21 cellular contexts compared by ENCODE assay signal in genomic region chr1:245366886-245367285, GRCh38.
DNase-seq lines count a peak whose midpoint lies in the region; ATAC-seq and TF ChIP-seq lines count a peak whose summit lies in the region.
"Had no signal": no experiment of that assay in that cellular context is flagged by ENCODE, and none has a peak within 500 bp of the region (broad histone marks: within the 10 kb centered on the region; RNA-seq: fewer than 3 reads in every experiment).

No MANE protein-coding gene starts in this region.

- DNase-seq in cardiac muscle cell (ENCODE audit: low read depth in 1 of 2, low spot score in 1 of 2) (no peak), right cardiac atrium (no peak), coronary artery (ENCODE audit: low spot score) (peak; percentile 38), neuronal stem cell (ENCODE audit: low spot score) (no peak), midbrain (lab: John Stamatoyannopoulos, UW) (no peak), Calu3 (no peak)
- DNase-seq: 8988T; ACHN; AML-193; BE2C; CD4-positive, alpha-beta T cell; CD8-positive, alpha-beta memory T cell; DMS53; DMS79 treated with DMSO at 0.1 percent for 48 hours; GF-D8; H9 had no signal

- CTCF ChIA-PET in Calu3 (lab: Charles Lee) = no interaction called here

- no peaks in the 10 kb centered on the region for H3K79me1 ChIP-seq in neuronal stem cell (ENCODE audit: low read depth, low read length)

- H3K27ac ChIP-seq in cardiac muscle cell = peak overlapping the region; percentile 75
- H3K27ac ChIP-seq in right cardiac atrium (ENCODE audit: low read length) = no peak overlapping the region
- no peak overlapping the region for H3K27ac ChIP-seq in coronary artery
- H3K27ac ChIP-seq in neuronal stem cell (replicated peaks; ENCODE audit: low read length) = no peak overlapping the region
- H3K27ac ChIP-seq: A549 had no signal

- no peaks in the 10 kb centered on the region for H3K27me3 ChIP-seq in cardiac muscle cell
- H3K27me3 ChIP-seq in right cardiac atrium (ENCODE audit: control insufficient read depth, insufficient read depth) = no peaks in the 10 kb centered on the region
- H3K27me3 ChIP-seq in neuronal stem cell (ENCODE audit: control insufficient read depth in 3 of 3, insufficient read depth in 3 of 3, low read depth in 1 of 3, low read length in 3 of 3) = no peaks in the 10 kb centered on the region
- H3K27me3 ChIP-seq: BE2C had no signal

- H3K14ac ChIP-seq in neuronal stem cell (ENCODE audit: low read length) = no peak overlapping the region

- peak overlapping the region; percentile 88 for H2AK5ac ChIP-seq in neuronal stem cell (ENCODE audit: low read depth, low read length)

- no peak overlapping the region for H3K4me3 Mint-ChIP-seq in Calu3 (ENCODE audit: low read depth, unreplicated experiment)
- H3K4me3 Mint-ChIP-seq: CD14-positive monocyte; CD4-positive, alpha-beta T cell; CD8-positive, alpha-beta memory T cell; GM23338; H9 had no signal

- intact Hi-C loops in right cardiac atrium (cut with DNase I) (loop anchor here in 1 of 4 donors (10.0 kb wide), 1 partner anchor 212 kb away; the partner anchor contains the start of gene KIF26B), Calu3 (cut with micrococcal nuclease; ENCODE audit: unreplicated experiment) (no loop called here)

- H3K4me1 ChIP-seq in cardiac muscle cell (ENCODE audit: low read depth) = peaks cover 36% of the 10 kb centered on the region
- no peaks in the 10 kb centered on the region for H3K4me1 ChIP-seq in right cardiac atrium (ENCODE audit: control insufficient read depth, insufficient read depth, low read length)
- no peaks in the 10 kb centered on the region for H3K4me1 ChIP-seq in neuronal stem cell (ENCODE audit: control insufficient read depth in 2 of 2, insufficient read depth in 1 of 2, low read depth in 1 of 2, low read length in 2 of 2)
- H3K4me1 ChIP-seq: A549 had no signal

- no peak overlapping the region for H3K9ac ChIP-seq in neuronal stem cell (ENCODE audit: low read depth, low read length, poor library complexity)
- H3K9ac ChIP-seq: BLaER1 treated with 17β-estradiol and CSF1 and Interleukin-3, amounts not matched to agents 10 nM and 100 nM had no signal

- no peak overlapping the region for H3K23ac ChIP-seq in neuronal stem cell (ENCODE audit: low read depth, low read length, poor library complexity)

- TF ChIP-seq CTCF in cardiac muscle cell (IDR thresholded peaks at IDR 0.05; ENCODE audit: low read depth, low read length) (no peak), coronary artery (IDR thresholded peaks at IDR 0.05) (no peak), Calu3 (IDR thresholded peaks at IDR 0.05; ENCODE audit: unreplicated experiment) (no peak)

- H3K36me3 ChIP-seq in cardiac muscle cell (peaks cover 47% of the 10 kb centered on the region), neuronal stem cell (replicated peaks in 1 of 2; ENCODE audit: control insufficient read depth in 2 of 2, insufficient read depth in 2 of 2, low read length in 2 of 2) (peaks cover 0 to 41% of the 10 kb centered on the region in 2 donors)

- H2BK12ac ChIP-seq in neuronal stem cell (ENCODE audit: low read length) = no peak overlapping the region

- no peak overlapping the region for H2BK120ac ChIP-seq in neuronal stem cell (ENCODE audit: low read depth, low read length)

- H4K91ac ChIP-seq in neuronal stem cell (ENCODE audit: low read depth, low read length, poor library complexity) = no peak overlapping the region

- no TSS peak for BruUV-seq in Calu3 (replicated peaks; lab: Mats Ljungman, UMichigan)

- H3K18ac ChIP-seq in neuronal stem cell (ENCODE audit: low read length) = peak overlapping the region; percentile 78

- H3K4me2 ChIP-seq in neuronal stem cell (ENCODE audit: insufficient read depth, low read length, poor library complexity, severe bottlenecking) = no peak overlapping the region
- H3K4me2 ChIP-seq: A549; BLaER1 treated with 17β-estradiol and CSF1 and Interleukin-3, amounts not matched to agents 10 nM and 100 nM; GM23338 had no signal

- no peaks in the 10 kb centered on the region for H3K36me3 Mint-ChIP-seq in Calu3 (ENCODE audit: insufficient read depth, unreplicated experiment)
- H3K36me3 Mint-ChIP-seq: CD14-positive monocyte; CD8-positive, alpha-beta memory T cell had no signal

- no peak overlapping the region for H2BK5ac ChIP-seq in neuronal stem cell (ENCODE audit: low read length)

- no peaks in the 10 kb centered on the region for H3K9me3 Mint-ChIP-seq in Calu3 (ENCODE audit: low read depth, unreplicated experiment)
- H3K9me3 Mint-ChIP-seq: CD4-positive, alpha-beta T cell had no signal

- no peaks in the 10 kb centered on the region for H3K9me3 ChIP-seq in cardiac muscle cell (ENCODE audit: low read depth)
- no peaks in the 10 kb centered on the region for H3K9me3 ChIP-seq in right cardiac atrium (ENCODE audit: control insufficient read depth, low read length)
- peaks cover 0 to 14% of the 10 kb centered on the region in 2 donors for H3K9me3 ChIP-seq in neuronal stem cell (replicated peaks in 1 of 2; ENCODE audit: control insufficient read depth in 2 of 2, insufficient read depth in 1 of 2, low read depth in 1 of 2, low read length in 2 of 2)
- H3K9me3 ChIP-seq: BE2C had no signal

- H4K8ac ChIP-seq in neuronal stem cell (ENCODE audit: low read depth, low read length) = peak overlapping the region; percentile 68

- H3K4ac ChIP-seq in neuronal stem cell (ENCODE audit: low read length) = no peak overlapping the region

- H3K4me1 Mint-ChIP-seq in Calu3 (ENCODE audit: low read depth, unreplicated experiment) = no peaks in the 10 kb centered on the region
- H3K4me1 Mint-ChIP-seq: CD14-positive monocyte; CD8-positive, alpha-beta memory T cell; GM23338; H9 had no signal

- H2BK15ac ChIP-seq in neuronal stem cell (ENCODE audit: low read length) = no peak overlapping the region

- no peak overlapping the region for H3K27ac Mint-ChIP-seq in Calu3 (ENCODE audit: unreplicated experiment)
- H3K27ac Mint-ChIP-seq: CD14-positive monocyte; CD4-positive, alpha-beta T cell; CD8-positive, alpha-beta memory T cell; GM23338; H9 had no signal

- H3K4me3 ChIP-seq in cardiac muscle cell (no peak overlapping the region), right cardiac atrium (ENCODE audit: low read length) (no peak overlapping the region), coronary artery (no peak overlapping the region), neuronal stem cell (ENCODE audit: low read length in 2 of 2) (no peak overlapping the region)
- H3K4me3 ChIP-seq: A549; BLaER1 treated with 17β-estradiol and CSF1 and Interleukin-3, amounts not matched to agents 10 nM and 100 nM; GM23338 had no signal

- H2AFZ ChIP-seq in neuronal stem cell (ENCODE audit: low read length) = no peak overlapping the region
- H2AFZ ChIP-seq: GM23338 had no signal

- no peak for ATAC-seq in right cardiac atrium
- ATAC-seq: A549, GM23338, HCT116 had no signal

- no peaks in the 10 kb centered on the region for H3K27me3 Mint-ChIP-seq in Calu3 (ENCODE audit: unreplicated experiment)
- H3K27me3 Mint-ChIP-seq: CD4-positive, alpha-beta T cell had no signal

- 97% methylated on average over 19 of the region's 19 CpGs for WGBS in right cardiac atrium
- WGBS in neuronal stem cell (ENCODE audit: extremely low coverage in 2 of 2, insufficient read length in 2 of 2, insufficient replicate concordance in 1 of 2), 2 donors = no CpG with 5 or more reads among the region's 19 CpGs
